ENCODE assay signal across 21 cellular contexts in the genomic region with DNA sequence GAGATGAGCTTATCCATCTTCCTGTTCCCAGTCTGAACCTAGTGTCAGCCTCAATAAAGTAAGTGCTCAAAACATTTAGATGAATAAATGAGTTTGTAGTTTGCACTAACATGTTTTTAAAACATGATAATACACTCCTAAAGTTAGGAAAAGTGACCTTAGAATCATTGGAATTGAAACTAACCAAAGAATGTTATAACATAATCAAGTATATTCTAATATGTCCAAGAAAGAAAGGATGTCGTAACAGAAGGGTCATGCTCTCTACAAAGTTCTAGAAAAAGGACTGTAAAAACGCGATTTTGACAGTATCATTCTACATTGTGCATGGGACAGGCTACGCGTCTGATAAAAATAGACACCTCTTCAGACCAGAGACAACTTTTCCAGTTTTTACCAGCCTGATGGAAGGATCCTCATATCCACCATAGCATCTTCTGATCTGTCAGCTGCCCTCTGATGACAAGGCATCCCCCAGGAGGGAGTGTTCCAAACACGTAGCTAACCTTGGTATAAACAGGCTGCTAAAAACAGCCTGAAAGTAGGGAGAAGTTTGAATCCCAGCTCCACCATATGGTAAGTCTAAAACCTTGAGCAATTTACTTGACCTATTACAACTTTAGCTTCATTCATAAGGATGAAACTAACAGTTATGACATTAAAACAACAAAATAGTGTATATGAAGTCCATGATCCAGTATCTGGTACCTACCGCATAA. TPM values are rescaled to one million over a fixed set of nuclear protein-coding genes. Genes with fewer than 3 reads are reported as not detected.
A peak's percentile ranks its signal among the peaks of the same experiment; 100 is the strongest.
DNase-seq lines count a peak whose midpoint lies in the region; TF ChIP-seq lines count a peak whose summit lies in the region.
"Had no signal": no experiment of that assay in that cellular context is flagged by ENCODE, and none has a peak within 500 bp of the region (broad histone marks: within the 10 kb centered on the region; RNA-seq: fewer than 3 reads in every experiment).

No MANE protein-coding gene starts in this region.

- TF ChIP-seq POLR2A in breast epithelium (IDR thresholded peaks at IDR 0.05) (no peak), esophagus squamous epithelium (IDR thresholded peaks at IDR 0.05) (no peak), vagina (IDR thresholded peaks at IDR 0.05) (no peak)

- H4K12ac ChIP-seq in trophoblast cell (ENCODE audit: low read depth, low read length) = no peak overlapping the region

- no peak overlapping the region for H2BK5ac ChIP-seq in trophoblast cell (ENCODE audit: low read depth, low read length, poor library complexity)

- H3K4me1 ChIP-seq in breast epithelium = no peaks in the 10 kb centered on the region
- peaks cover 0 to 19% (median 0%) of the 10 kb centered on the region in 3 donors for H3K4me1 ChIP-seq in esophagus squamous epithelium
- peaks cover 9% of the 10 kb centered on the region in 2 experiments for H3K4me1 ChIP-seq in trophoblast cell (ENCODE audit: control insufficient read depth in 1 of 2, insufficient read depth in 2 of 2, low read length in 2 of 2)
- peaks cover 34% of the 10 kb centered on the region for H3K4me1 ChIP-seq in vagina
- H3K4me1 ChIP-seq: BE2C had no signal

- H2BK120ac ChIP-seq in trophoblast cell (ENCODE audit: insufficient read depth, low read length, poor library complexity) = no peak overlapping the region

- no peak overlapping the region for H4K91ac ChIP-seq in trophoblast cell (ENCODE audit: low read depth, low read length)

- H3K23ac ChIP-seq in trophoblast cell (ENCODE audit: low read length) = no peak overlapping the region

- no peak overlapping the region for H3K4me2 ChIP-seq in trophoblast cell (ENCODE audit: low read length)
- H3K4me2 ChIP-seq: GM23338, PC-9 had no signal

- no peak overlapping the region for H2AFZ ChIP-seq in trophoblast cell (ENCODE audit: insufficient read depth, low read length, poor library complexity)
- H2AFZ ChIP-seq: GM23338, PC-9 had no signal

- no peaks in the 10 kb centered on the region for H3K27me3 ChIP-seq in breast epithelium
- H3K27me3 ChIP-seq in esophagus squamous epithelium = no peaks in the 10 kb centered on the region
- no peaks in the 10 kb centered on the region for H3K27me3 ChIP-seq in trophoblast cell (ENCODE audit: insufficient read depth, low read length)
- no peaks in the 10 kb centered on the region for H3K27me3 ChIP-seq in vagina
- H3K27me3 ChIP-seq: BE2C had no signal

- H3K36me3 ChIP-seq in breast epithelium (no peaks in the 10 kb centered on the region), esophagus squamous epithelium (no peaks in the 10 kb centered on the region), trophoblast cell (ENCODE audit: control insufficient read depth in 1 of 2, insufficient read depth in 2 of 2, low read length in 2 of 2) (peaks cover 0 to 1% of the 10 kb centered on the region in 2 experiments), vagina (no peaks in the 10 kb centered on the region)
- H3K36me3 ChIP-seq: BE2C had no signal

- no peak overlapping the region for H3K4me3 Mint-ChIP-seq in MCF 10A (ENCODE audit: unreplicated experiment)
- H3K4me3 Mint-ChIP-seq in activated T-helper 2 cell treated with anti-CD3 and anti-CD28 coated beads, Interferon-gamma antibody, Interleukin-2, Interleukin-4, amounts not matched to agents 10 μg/mL and 5 μg/mL and 100 μg/mL, durations not matched to agents 14 hours and 24 hours and 36 hours (ENCODE audit: low read depth) = no peak overlapping the region
- H3K4me3 Mint-ChIP-seq: CD4-positive, CD25-positive, alpha-beta regulatory T cell; GM23338 had no signal

- peaks cover 2% of the 10 kb centered on the region for H3K79me2 ChIP-seq in trophoblast cell (ENCODE audit: control insufficient read depth, insufficient read depth, low read length, poor library complexity)

- H3K18ac ChIP-seq in trophoblast cell (ENCODE audit: low read length) = no peak overlapping the region

- H3K4me1 Mint-ChIP-seq in MCF 10A (ENCODE audit: insufficient read depth, unreplicated experiment) = peaks cover 21% of the 10 kb centered on the region
- no peaks in the 10 kb centered on the region for H3K4me1 Mint-ChIP-seq in activated T-helper 2 cell treated with anti-CD3 and anti-CD28 coated beads, Interferon-gamma antibody, Interleukin-2, Interleukin-4, amounts not matched to agents 10 μg/mL and 5 μg/mL and 100 μg/mL, durations not matched to agents 14 hours and 24 hours and 36 hours (ENCODE audit: low read depth)
- H3K4me1 Mint-ChIP-seq: CD4-positive, CD25-positive, alpha-beta regulatory T cell had no signal

- 86 to 88% methylated on average over 7 of the region's 7 CpGs for WGBS in esophagus squamous epithelium, 2 donors
- no CpG with 5 or more reads among the region's 7 CpGs for WGBS in trophoblast cell (ENCODE audit: extremely low coverage, insufficient coverage, insufficient read length)

- intact Hi-C loops in breast epithelium (cut with DNase I; ENCODE audit: low total_unique reads) = no loop called here
- intact Hi-C loops in MCF 10A (cut with micrococcal nuclease) = no loop called here
- intact Hi-C loops in esophagus squamous epithelium (cut with DNase I) = loop anchor here (10.0 kb wide), 1 partner anchor 80 kb away; no protein-coding TSS in a partner anchor
- intact Hi-C loops in vagina (cut with DNase I) = no loop called here
- intact Hi-C loops in activated T-helper 2 cell treated with anti-CD3 and anti-CD28 coated beads, Interferon-gamma antibody, Interleukin-2, Interleukin-4, amounts not matched to agents 10 μg/mL and 5 μg/mL and 100 μg/mL, durations not matched to agents 14 hours and 24 hours and 36 hours (cut with micrococcal nuclease) = no loop called here

- H3K9ac ChIP-seq in trophoblast cell (ENCODE audit: low read length) = no peak overlapping the region

- H2BK12ac ChIP-seq in trophoblast cell (ENCODE audit: low read length) = no peak overlapping the region

- H3K27ac ChIP-seq in breast epithelium (peak overlapping the region; percentile 17 to 75), esophagus squamous epithelium (peak overlapping the region in 3 of 4 donors; percentile 4 to 76 (median 70)), trophoblast cell (ENCODE audit: low read depth, low read length) (no peak overlapping the region), vagina (peak overlapping the region; percentile 55)
- H3K27ac ChIP-seq: 22Rv1, PC-9, RWPE1 had no signal

- H3K4me3 ChIP-seq in breast epithelium (no peak overlapping the region), esophagus squamous epithelium (no peak overlapping the region), trophoblast cell (ENCODE audit: low read depth, low read length) (no peak overlapping the region), vagina (no peak overlapping the region)
- H3K4me3 ChIP-seq: GM23338, PC-9 had no signal

- no peak overlapping the region for H4K8ac ChIP-seq in trophoblast cell (ENCODE audit: low read depth, low read length)

- no peak for DNase-seq in breast epithelium (ENCODE audit: low spot score in 2 of 2)
- no peak for DNase-seq in MCF 10A (ENCODE audit: unreplicated experiment)
- no peak for DNase-seq in esophagus squamous epithelium (lab: John Stamatoyannopoulos, UW)
- DNase-seq in trophoblast cell = no peak
- no peak for DNase-seq in vagina (ENCODE audit: extremely low spot score in 2 of 2)
- DNase-seq in activated T-helper 2 cell treated with anti-CD3 and anti-CD28 coated beads, Interferon-gamma antibody, Interleukin-2, Interleukin-4, amounts not matched to agents 10 μg/mL and 5 μg/mL and 100 μg/mL, durations not matched to agents 14 hours and 24 hours and 36 hours (ENCODE audit: low spot score) = no peak
- no peak for DNase-seq in ureter (ENCODE audit: low spot score)
- DNase-seq in activated naive CD4-positive, alpha-beta T cell treated with anti-CD3 and anti-CD28 coated beads, Interleukin-2, amount 50 U/mL, for 16 hours = no peak
- DNase-seq: BE2C; CD4-positive, CD25-positive, alpha-beta regulatory T cell; COR-L47; HCEC 1CT; NCI-H1417 treated with DMSO at 0.1 percent for 48 hours; NCI-H187 treated with DMSO at 0.1 percent for 48 hours; NCI-H345; NCI-H524 treated with DMSO at 0.1 percent for 48 hours; PC-9; SIG-M5 had no signal

- CTCF ChIA-PET in MCF 10A (lab: Yijun Ruan, JAX) = interaction anchor here (0.7 to 4.0 kb wide), 10 partner anchors 9 to 96 kb away, joined by 3 to 26 read pairs (median 4); no protein-coding TSS in a partner anchor

- peak overlapping the region; percentile 6 for H3K4ac ChIP-seq in trophoblast cell (ENCODE audit: low read depth, low read length)

- POLR2A ChIA-PET in MCF 10A (lab: Yijun Ruan, JAX) = interaction anchor here (0.7 to 1.0 kb wide), 2 partner anchors 9 to 74 kb away, joined by 3 to 5 read pairs; no protein-coding TSS in a partner anchor

- no TSS peak for BruUV-seq in MCF 10A (replicated peaks; lab: Mats Ljungman, UMichigan)

- no peak for TF ChIP-seq CTCF in breast epithelium (IDR thresholded peaks at IDR 0.05)
- TF ChIP-seq CTCF in MCF 10A (IDR thresholded peaks at IDR 0.05; ENCODE audit: unreplicated experiment) = no peak
- TF ChIP-seq CTCF in esophagus squamous epithelium (IDR thresholded peaks at IDR 0.05) = no peak
- no peak for TF ChIP-seq CTCF in vagina (IDR thresholded peaks at IDR 0.05)

- H3K14ac ChIP-seq in trophoblast cell (ENCODE audit: low read length) = no peak overlapping the region

- H2AK5ac ChIP-seq in trophoblast cell (ENCODE audit: low read length) = no peak overlapping the region

- no peaks in the 10 kb centered on the region for H3K9me3 ChIP-seq in breast epithelium
- H3K9me3 ChIP-seq in esophagus squamous epithelium = no peaks in the 10 kb centered on the region
- H3K9me3 ChIP-seq in trophoblast cell (ENCODE audit: insufficient read depth, low read depth, low read length) = no peaks in the 10 kb centered on the region
- H3K9me3 ChIP-seq in vagina = no peaks in the 10 kb centered on the region
- H3K9me3 ChIP-seq: BE2C had no signal

- no peaks in the 10 kb centered on the region for H3K27me3 Mint-ChIP-seq in MCF 10A (ENCODE audit: insufficient read depth, unreplicated experiment)
- H3K27me3 Mint-ChIP-seq in activated T-helper 2 cell treated with anti-CD3 and anti-CD28 coated beads, Interferon-gamma antibody, Interleukin-2, Interleukin-4, amounts not matched to agents 10 μg/mL and 5 μg/mL and 100 μg/mL, durations not matched to agents 14 hours and 24 hours and 36 hours (ENCODE audit: low read depth) = peaks cover 7% of the 10 kb centered on the region
- H3K27me3 Mint-ChIP-seq: CD4-positive, CD25-positive, alpha-beta regulatory T cell had no signal

- H3K79me1 ChIP-seq in trophoblast cell (ENCODE audit: low read length) = peaks cover 2% of the 10 kb centered on the region

- H3K36me3 Mint-ChIP-seq in MCF 10A (ENCODE audit: insufficient read depth, unreplicated experiment) = peaks cover 9% of the 10 kb centered on the region
- no peaks in the 10 kb centered on the region for H3K36me3 Mint-ChIP-seq in activated T-helper 2 cell treated with anti-CD3 and anti-CD28 coated beads, Interferon-gamma antibody, Interleukin-2, Interleukin-4, amounts not matched to agents 10 μg/mL and 5 μg/mL and 100 μg/mL, durations not matched to agents 14 hours and 24 hours and 36 hours (ENCODE audit: low read depth)
- H3K36me3 Mint-ChIP-seq: CD4-positive, CD25-positive, alpha-beta regulatory T cell had no signal

- no peaks in the 10 kb centered on the region for H3K9me3 Mint-ChIP-seq in MCF 10A (ENCODE audit: unreplicated experiment)
- no peaks in the 10 kb centered on the region for H3K9me3 Mint-ChIP-seq in activated T-helper 2 cell treated with anti-CD3 and anti-CD28 coated beads, Interferon-gamma antibody, Interleukin-2, Interleukin-4, amounts not matched to agents 10 μg/mL and 5 μg/mL and 100 μg/mL, durations not matched to agents 14 hours and 24 hours and 36 hours
- H3K9me3 Mint-ChIP-seq: CD4-positive, CD25-positive, alpha-beta regulatory T cell; GM23338 had no signal

- H3K27ac Mint-ChIP-seq in MCF 10A (ENCODE audit: low read depth, unreplicated experiment) = no peak overlapping the region
- H3K27ac Mint-ChIP-seq in activated T-helper 2 cell treated with anti-CD3 and anti-CD28 coated beads, Interferon-gamma antibody, Interleukin-2, Interleukin-4, amounts not matched to agents 10 μg/mL and 5 μg/mL and 100 μg/mL, durations not matched to agents 14 hours and 24 hours and 36 hours = no peak overlapping the region
- H3K27ac Mint-ChIP-seq: CD4-positive, CD25-positive, alpha-beta regulatory T cell; GM23338 had no signal

RNA-seq across cellular contexts. Expression of a gene that starts 30.2 kb away (rescaled TPM):
- total RNA-seq in breast epithelium (100 to 1,000 TPM in 1 of 3 donors, 10 to 100 TPM in 2; 70.8 to 241 (median 82.9) TPM), MCF 10A (2022) (86.1 and 91.9 TPM in 2 replicates), esophagus squamous epithelium (10 to 100 TPM in 2 of 4 donors, 1 to 10 TPM in 2; 4.8 to 47.9 (median 15.2) TPM), vagina (99.4 TPM), ureter (34.4 TPM)
- 52.0 and 56.1 TPM in 2 replicates for polyA plus RNA-seq in trophoblast cell (2013)
- total RNA-seq in activated T-helper 2 cell treated with anti-CD3 and anti-CD28 coated beads, Interferon-gamma antibody, Interleukin-2, Interleukin-4, amounts not matched to agents 10 μg/mL and 5 μg/mL and 100 μg/mL, durations not matched to agents 14 hours and 24 hours and 36 hours = 0.05 and 0.11 TPM in 2 replicates
